Comparison of ENCODE assay signal across 1 cellular context in genomic region chr13:107838592-107839161, GRCh38.
TF ChIP-seq lines count a peak whose summit lies in the region.

No MANE protein-coding gene starts in this region.

TF ChIP-seq in H1, 55 proteins besides CTCF, POLR2A, EP300 and RAD21 (continued from another document):
- TF ChIP-seq, protein P1, sequence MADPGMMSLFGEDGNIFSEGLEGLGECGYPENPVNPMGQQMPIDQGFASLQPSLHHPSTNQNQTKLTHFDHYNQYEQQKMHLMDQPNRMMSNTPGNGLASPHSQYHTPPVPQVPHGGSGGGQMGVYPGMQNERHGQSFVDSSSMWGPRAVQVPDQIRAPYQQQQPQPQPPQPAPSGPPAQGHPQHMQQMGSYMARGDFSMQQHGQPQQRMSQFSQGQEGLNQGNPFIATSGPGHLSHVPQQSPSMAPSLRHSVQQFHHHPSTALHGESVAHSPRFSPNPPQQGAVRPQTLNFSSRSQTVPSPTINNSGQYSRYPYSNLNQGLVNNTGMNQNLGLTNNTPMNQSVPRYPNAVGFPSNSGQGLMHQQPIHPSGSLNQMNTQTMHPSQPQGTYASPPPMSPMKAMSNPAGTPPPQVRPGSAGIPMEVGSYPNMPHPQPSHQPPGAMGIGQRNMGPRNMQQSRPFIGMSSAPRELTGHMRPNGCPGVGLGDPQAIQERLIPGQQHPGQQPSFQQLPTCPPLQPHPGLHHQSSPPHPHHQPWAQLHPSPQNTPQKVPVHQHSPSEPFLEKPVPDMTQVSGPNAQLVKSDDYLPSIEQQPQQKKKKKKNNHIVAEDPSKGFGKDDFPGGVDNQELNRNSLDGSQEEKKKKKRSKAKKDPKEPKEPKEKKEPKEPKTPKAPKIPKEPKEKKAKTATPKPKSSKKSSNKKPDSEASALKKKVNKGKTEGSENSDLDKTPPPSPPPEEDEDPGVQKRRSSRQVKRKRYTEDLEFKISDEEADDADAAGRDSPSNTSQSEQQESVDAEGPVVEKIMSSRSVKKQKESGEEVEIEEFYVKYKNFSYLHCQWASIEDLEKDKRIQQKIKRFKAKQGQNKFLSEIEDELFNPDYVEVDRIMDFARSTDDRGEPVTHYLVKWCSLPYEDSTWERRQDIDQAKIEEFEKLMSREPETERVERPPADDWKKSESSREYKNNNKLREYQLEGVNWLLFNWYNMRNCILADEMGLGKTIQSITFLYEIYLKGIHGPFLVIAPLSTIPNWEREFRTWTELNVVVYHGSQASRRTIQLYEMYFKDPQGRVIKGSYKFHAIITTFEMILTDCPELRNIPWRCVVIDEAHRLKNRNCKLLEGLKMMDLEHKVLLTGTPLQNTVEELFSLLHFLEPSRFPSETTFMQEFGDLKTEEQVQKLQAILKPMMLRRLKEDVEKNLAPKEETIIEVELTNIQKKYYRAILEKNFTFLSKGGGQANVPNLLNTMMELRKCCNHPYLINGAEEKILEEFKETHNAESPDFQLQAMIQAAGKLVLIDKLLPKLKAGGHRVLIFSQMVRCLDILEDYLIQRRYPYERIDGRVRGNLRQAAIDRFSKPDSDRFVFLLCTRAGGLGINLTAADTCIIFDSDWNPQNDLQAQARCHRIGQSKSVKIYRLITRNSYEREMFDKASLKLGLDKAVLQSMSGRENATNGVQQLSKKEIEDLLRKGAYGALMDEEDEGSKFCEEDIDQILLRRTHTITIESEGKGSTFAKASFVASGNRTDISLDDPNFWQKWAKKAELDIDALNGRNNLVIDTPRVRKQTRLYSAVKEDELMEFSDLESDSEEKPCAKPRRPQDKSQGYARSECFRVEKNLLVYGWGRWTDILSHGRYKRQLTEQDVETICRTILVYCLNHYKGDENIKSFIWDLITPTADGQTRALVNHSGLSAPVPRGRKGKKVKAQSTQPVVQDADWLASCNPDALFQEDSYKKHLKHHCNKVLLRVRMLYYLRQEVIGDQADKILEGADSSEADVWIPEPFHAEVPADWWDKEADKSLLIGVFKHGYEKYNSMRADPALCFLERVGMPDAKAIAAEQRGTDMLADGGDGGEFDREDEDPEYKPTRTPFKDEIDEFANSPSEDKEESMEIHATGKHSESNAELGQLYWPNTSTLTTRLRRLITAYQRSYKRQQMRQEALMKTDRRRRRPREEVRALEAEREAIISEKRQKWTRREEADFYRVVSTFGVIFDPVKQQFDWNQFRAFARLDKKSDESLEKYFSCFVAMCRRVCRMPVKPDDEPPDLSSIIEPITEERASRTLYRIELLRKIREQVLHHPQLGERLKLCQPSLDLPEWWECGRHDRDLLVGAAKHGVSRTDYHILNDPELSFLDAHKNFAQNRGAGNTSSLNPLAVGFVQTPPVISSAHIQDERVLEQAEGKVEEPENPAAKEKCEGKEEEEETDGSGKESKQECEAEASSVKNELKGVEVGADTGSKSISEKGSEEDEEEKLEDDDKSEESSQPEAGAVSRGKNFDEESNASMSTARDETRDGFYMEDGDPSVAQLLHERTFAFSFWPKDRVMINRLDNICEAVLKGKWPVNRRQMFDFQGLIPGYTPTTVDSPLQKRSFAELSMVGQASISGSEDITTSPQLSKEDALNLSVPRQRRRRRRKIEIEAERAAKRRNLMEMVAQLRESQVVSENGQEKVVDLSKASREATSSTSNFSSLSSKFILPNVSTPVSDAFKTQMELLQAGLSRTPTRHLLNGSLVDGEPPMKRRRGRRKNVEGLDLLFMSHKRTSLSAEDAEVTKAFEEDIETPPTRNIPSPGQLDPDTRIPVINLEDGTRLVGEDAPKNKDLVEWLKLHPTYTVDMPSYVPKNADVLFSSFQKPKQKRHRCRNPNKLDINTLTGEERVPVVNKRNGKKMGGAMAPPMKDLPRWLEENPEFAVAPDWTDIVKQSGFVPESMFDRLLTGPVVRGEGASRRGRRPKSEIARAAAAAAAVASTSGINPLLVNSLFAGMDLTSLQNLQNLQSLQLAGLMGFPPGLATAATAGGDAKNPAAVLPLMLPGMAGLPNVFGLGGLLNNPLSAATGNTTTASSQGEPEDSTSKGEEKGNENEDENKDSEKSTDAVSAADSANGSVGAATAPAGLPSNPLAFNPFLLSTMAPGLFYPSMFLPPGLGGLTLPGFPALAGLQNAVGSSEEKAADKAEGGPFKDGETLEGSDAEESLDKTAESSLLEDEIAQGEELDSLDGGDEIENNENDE (IDR thresholded peaks at IDR 0.05; ENCODE audit: insufficient replicate concordance, low read length), result no peak
- TF ChIP-seq SP2 (IDR thresholded peaks at IDR 0.05; ENCODE audit: low read length), result no peak
- TF ChIP-seq SP1 (IDR thresholded peaks at IDR 0.05; ENCODE audit: low read depth, low read length), result no peak
- no peak for TF ChIP-seq CBX5 (IDR thresholded peaks at IDR 0.05; ENCODE audit: low read depth, low read length)
- TF ChIP-seq JUND (IDR thresholded peaks at IDR 0.05; ENCODE audit: low read length), result no peak
- no peak for TF ChIP-seq NRF1 (IDR thresholded peaks at IDR 0.05; ENCODE audit: low read depth, low read length)
- no peak for TF ChIP-seq ASH2L (IDR thresholded peaks at IDR 0.05; ENCODE audit: low read length)
- TF ChIP-seq HDAC6 (IDR thresholded peaks at IDR 0.05; ENCODE audit: low read depth, low read length), result no peak
- TF ChIP-seq MAFK (IDR thresholded peaks at IDR 0.05; ENCODE audit: low read depth, low read length), result no peak
- no peak for TF ChIP-seq BACH1 (IDR thresholded peaks at IDR 0.05; ENCODE audit: low read length)
- no peak for TF ChIP-seq KDM5A (IDR thresholded peaks at IDR 0.05; ENCODE audit: low read length)
- no peak for TF ChIP-seq CREB1 (IDR thresholded peaks at IDR 0.05)
- no peak for TF ChIP-seq TEAD4 (IDR thresholded peaks at IDR 0.05; ENCODE audit: low read depth, low read length)
- no peak for TF ChIP-seq FOSL1 (IDR thresholded peaks at IDR 0.05; ENCODE audit: insufficient read depth, low read depth, low read length)
- no peak for TF ChIP-seq NANOG (IDR thresholded peaks at IDR 0.05; ENCODE audit: insufficient read depth, low read depth, low read length, poor library complexity, severe bottlenecking)
- no peak for TF ChIP-seq PHF8 (conservative IDR thresholded peaks at IDR 0.05; ENCODE audit: low read depth, low read length)
- TF ChIP-seq, protein P2, sequence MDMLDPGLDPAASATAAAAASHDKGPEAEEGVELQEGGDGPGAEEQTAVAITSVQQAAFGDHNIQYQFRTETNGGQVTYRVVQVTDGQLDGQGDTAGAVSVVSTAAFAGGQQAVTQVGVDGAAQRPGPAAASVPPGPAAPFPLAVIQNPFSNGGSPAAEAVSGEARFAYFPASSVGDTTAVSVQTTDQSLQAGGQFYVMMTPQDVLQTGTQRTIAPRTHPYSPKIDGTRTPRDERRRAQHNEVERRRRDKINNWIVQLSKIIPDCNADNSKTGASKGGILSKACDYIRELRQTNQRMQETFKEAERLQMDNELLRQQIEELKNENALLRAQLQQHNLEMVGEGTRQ (IDR thresholded peaks at IDR 0.05; ENCODE audit: low read length), result no peak
